Comparison of ENCODE assay signal across 8 cellular contexts in the genomic region with DNA sequence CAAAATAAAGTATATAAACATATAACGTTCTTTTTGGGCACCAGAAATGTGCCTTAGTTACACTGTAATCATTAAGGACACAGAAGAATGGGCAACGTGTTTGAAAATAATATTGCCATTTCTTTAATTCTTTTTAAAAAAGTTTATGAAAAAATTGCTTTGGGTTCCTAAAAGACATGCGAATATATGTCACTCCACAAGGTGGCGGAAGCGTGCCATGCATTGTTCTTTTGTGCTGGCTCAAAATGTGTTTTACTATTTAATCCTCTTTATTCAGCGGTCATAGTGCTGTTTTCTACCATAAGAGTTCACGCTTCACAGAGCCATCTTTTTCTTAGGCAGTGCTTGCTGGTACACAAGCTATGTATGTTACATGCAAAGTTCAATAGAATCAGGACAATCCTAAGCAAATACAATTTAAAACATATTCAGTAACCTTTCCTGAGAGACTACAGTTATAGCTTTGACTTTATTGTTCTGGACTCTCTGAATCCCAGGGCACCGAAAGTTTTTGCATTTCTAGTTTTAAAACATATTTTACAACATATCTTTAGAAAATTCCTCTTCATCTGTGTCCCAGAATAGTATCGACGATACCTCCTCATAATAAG.
DNase-seq lines count a peak whose midpoint lies in the region; ATAC-seq lines count a peak whose summit lies in the region.

No MANE protein-coding gene starts in this region.

- H3K36me3 Mint-ChIP-seq in naive thymus-derived CD4-positive, alpha-beta T cell = no peaks in the 10 kb centered on the region

- H3K4me3 Mint-ChIP-seq in naive thymus-derived CD4-positive, alpha-beta T cell = peak overlapping the region in 1 of 10 donors; percentile 7

- no peak overlapping the region for H3K4me3 ChIP-seq in naive thymus-derived CD4-positive, alpha-beta T cell (ENCODE audit: low read length)

- peaks cover 0 to 2% (median 0%) of the 10 kb centered on the region in 7 donors for H3K4me1 Mint-ChIP-seq in naive thymus-derived CD4-positive, alpha-beta T cell

- intact Hi-C loops in naive thymus-derived CD4-positive, alpha-beta T cell (cut with micrococcal nuclease) = loop anchor here in 1 of 2 donors (2.0 kb wide), 1 partner anchor 560 kb away; no protein-coding TSS in a partner anchor

- CTCF ChIA-PET in naive thymus-derived CD4-positive, alpha-beta T cell (lab: Charles Lee) = interaction anchor here (0.5 kb wide), 1 partner anchor 35 kb away, joined by 7 read pairs; no protein-coding TSS in a partner anchor

- no peaks in the 10 kb centered on the region for H3K27me3 ChIP-seq in naive thymus-derived CD4-positive, alpha-beta T cell (ENCODE audit: control insufficient read depth in 2 of 2, insufficient read depth in 2 of 2, low read length in 2 of 2)

- H3K27ac Mint-ChIP-seq in naive thymus-derived CD4-positive, alpha-beta T cell = no peak overlapping the region

- no peaks in the 10 kb centered on the region for H3K9me3 ChIP-seq in naive thymus-derived CD4-positive, alpha-beta T cell (ENCODE audit: control insufficient read depth in 2 of 3, low read length in 3 of 3)

- ATAC-seq in GM18861 (IDR thresholded peaks at IDR 0.05; ENCODE audit: unreplicated experiment) = peak; percentile 73
- peak; percentile 64 for ATAC-seq in HG03280 (IDR thresholded peaks at IDR 0.05; ENCODE audit: unreplicated experiment)
- peak; percentile 48 for ATAC-seq in naive thymus-derived CD4-positive, alpha-beta T cell

- DNase-seq in AG20443 (ENCODE audit: low spot score) (peak; percentile 64), NCI-H526 (lab: John Stamatoyannopoulos, UW) (peak; percentile 17 to 58), epidermal melanocyte (ENCODE audit: insufficient read length, low spot score) (peak; percentile 20)
- peak; percentile 80 for DNase-seq in activated CD8-positive, alpha-beta memory T cell treated with anti-CD3 and anti-CD28 coated beads for 24 hours
- peak in 7 of 9 donors; percentile 0 to 50 (median 34) for DNase-seq in naive thymus-derived CD4-positive, alpha-beta T cell
- peak; percentile 2 to 42 (median 12) for DNase-seq in stimulated activated naive CD4-positive, alpha-beta T cell (lab: John Stamatoyannopoulos, UW)

- H3K36me3 ChIP-seq in naive thymus-derived CD4-positive, alpha-beta T cell (ENCODE audit: control insufficient read depth in 2 of 3, insufficient read depth in 3 of 3, low read length in 3 of 3) = no peaks in the 10 kb centered on the region

- H3K4me1 ChIP-seq in naive thymus-derived CD4-positive, alpha-beta T cell (ENCODE audit: control insufficient read depth in 2 of 2, insufficient read depth in 2 of 2, low read length in 2 of 2) = no peaks in the 10 kb centered on the region

- H3K27me3 Mint-ChIP-seq in naive thymus-derived CD4-positive, alpha-beta T cell = peaks cover 0 to 6% (median 0%) of the 10 kb centered on the region in 5 donors

- no peak overlapping the region for H3K27ac ChIP-seq in naive thymus-derived CD4-positive, alpha-beta T cell (ENCODE audit: low read depth, low read length)

- no peaks in the 10 kb centered on the region for H3K9me3 Mint-ChIP-seq in naive thymus-derived CD4-positive, alpha-beta T cell

- POLR2A ChIA-PET in naive thymus-derived CD4-positive, alpha-beta T cell (lab: Charles Lee) = no interaction called here

Comparison
In these comparisons a context has a peak if more than half of its experiments do, and no peak if none do; other contexts are left out.
1. DNase-seq: peak in every context shown above with its lines; median percentile 80 in activated CD8-positive, alpha-beta memory T cell treated with anti-CD3 and anti-CD28 coated beads for 24 hours; 64 in AG20443; 38 in NCI-H526; 34 in naive thymus-derived CD4-positive, alpha-beta T cell; 20 in epidermal melanocyte; 12 in stimulated activated naive CD4-positive, alpha-beta T cell.